Comparison of ENCODE assay signal across 23 cellular contexts in genomic region chr7:43458746-43459337, GRCh38.
"Had no signal": no experiment of that assay in that cellular context is flagged by ENCODE, and none has a peak within 500 bp of the region (broad histone marks: within the 10 kb centered on the region; RNA-seq: fewer than 3 reads in every experiment).

No MANE protein-coding gene starts in this region.

- H3K9me3 Mint-ChIP-seq: activated B cell treated with CpG ODN at 0.5 μM for 24 hours; activated CD4-positive, alpha-beta memory T cell treated with anti-CD3 and anti-CD28 coated beads, Interleukin-2, amount 10 ng/mL, durations not matched to agents 7 days and 5 days; activated naive CD4-positive, alpha-beta T cell treated with anti-CD3 and anti-CD28 coated beads for 36 hours; activated T-helper 2 cell treated with anti-CD3 and anti-CD28 coated beads, Interferon-gamma antibody, Interleukin-2, Interleukin-4, amounts not matched to agents 10 μg/mL and 5 μg/mL and 100 μg/mL, durations not matched to agents 14 hours and 24 hours and 36 hours; central memory CD8-positive, alpha-beta T cell; endodermal cell; natural killer cell; stimulated activated memory B cell treated with anti-CD40 and anti-IgM and Interleukin-4, amounts not matched to agents 10 μg/mL and 1 μg/mL and 100 μg/mL, for 72 hours; T-cell had no signal

- H3K36me3 Mint-ChIP-seq: natural killer cell; stimulated activated memory B cell treated with anti-CD40 and anti-IgM and Interleukin-4, amounts not matched to agents 10 μg/mL and 1 μg/mL and 100 μg/mL, for 72 hours; T-cell had no signal

- H3K4me1 ChIP-seq: body of pancreas, colonic mucosa, upper lobe of left lung had no signal

- H3K27ac ChIP-seq: body of pancreas, colonic mucosa, gastrocnemius medialis, heart left ventricle, thoracic aorta, upper lobe of left lung had no signal

- DNase-seq: activated B cell treated with CpG ODN at 0.5 μM for 24 hours; activated CD4-positive, alpha-beta memory T cell treated with anti-CD3 and anti-CD28 coated beads, Interleukin-2, amount 10 ng/mL, durations not matched to agents 7 days and 5 days; activated CD4-positive, alpha-beta T cell treated with anti-CD3 and anti-CD28 coated beads for 48 hours; activated naive CD4-positive, alpha-beta T cell treated with anti-CD3 and anti-CD28 coated beads for 36 hours; activated T-cell treated with anti-CD3 and anti-CD28 coated beads, Interleukin-2, amount 50 U/mL, for 1 hour; body of pancreas; colonic mucosa; endodermal cell; erythroblast; gastrocnemius medialis; heart left ventricle; kidney glomerular epithelial cell; natural killer cell; occipital lobe; posterior cingulate gyrus; spleen; stimulated activated CD4-positive, alpha-beta T cell treated with anti-CD3 and anti-CD28 coated beads, Interleukin-4, amount 100 ng/mL, for 4 hours; T-cell; upper lobe of left lung had no signal

- H3K27ac Mint-ChIP-seq: activated B cell treated with CpG ODN at 0.5 μM for 24 hours; activated CD4-positive, alpha-beta memory T cell treated with anti-CD3 and anti-CD28 coated beads, Interleukin-2, amount 10 ng/mL, durations not matched to agents 7 days and 5 days; activated naive CD4-positive, alpha-beta T cell treated with anti-CD3 and anti-CD28 coated beads for 36 hours; activated T-helper 2 cell treated with anti-CD3 and anti-CD28 coated beads, Interferon-gamma antibody, Interleukin-2, Interleukin-4, amounts not matched to agents 10 μg/mL and 5 μg/mL and 100 μg/mL, durations not matched to agents 14 hours and 24 hours and 36 hours; endodermal cell; natural killer cell; stimulated activated memory B cell treated with anti-CD40 and anti-IgM and Interleukin-4, amounts not matched to agents 10 μg/mL and 1 μg/mL and 100 μg/mL, for 72 hours; T-cell had no signal

- H3K4me3 Mint-ChIP-seq: activated B cell treated with CpG ODN at 0.5 μM for 24 hours; activated CD4-positive, alpha-beta memory T cell treated with anti-CD3 and anti-CD28 coated beads, Interleukin-2, amount 10 ng/mL, durations not matched to agents 7 days and 5 days; activated naive CD4-positive, alpha-beta T cell treated with anti-CD3 and anti-CD28 coated beads for 36 hours; central memory CD8-positive, alpha-beta T cell; endodermal cell; natural killer cell; stimulated activated memory B cell treated with anti-CD40 and anti-IgM and Interleukin-4, amounts not matched to agents 10 μg/mL and 1 μg/mL and 100 μg/mL, for 72 hours; T-cell had no signal

- H3K36me3 ChIP-seq: colonic mucosa, gastrocnemius medialis, heart left ventricle, spleen, thoracic aorta, upper lobe of left lung had no signal

- H3K9me3 ChIP-seq: body of pancreas, colonic mucosa, gastrocnemius medialis, heart left ventricle, spleen, thoracic aorta, upper lobe of left lung had no signal

- H3K4me3 ChIP-seq: body of pancreas, colonic mucosa, gastrocnemius medialis, heart left ventricle, spleen, thoracic aorta, upper lobe of left lung had no signal

- ATAC-seq: body of pancreas; gastrocnemius medialis; heart left ventricle; natural killer cell; stimulated activated memory B cell treated with anti-CD40 and anti-IgM and Interleukin-4, amounts not matched to agents 10 μg/mL and 1 μg/mL and 100 μg/mL, for 72 hours; T-cell had no signal

- H3K27me3 ChIP-seq: body of pancreas, colonic mucosa, gastrocnemius medialis, heart left ventricle, upper lobe of left lung had no signal
